In genomic region chr1:205977348-205978014, GRCh38 we compare ENCODE assay signal across 8 cellular contexts. TPM values are rescaled to one million over a fixed set of nuclear protein-coding genes. Genes with fewer than 3 reads are reported as not detected.
DNase-seq lines count a peak whose midpoint lies in the region; ATAC-seq and TF ChIP-seq lines count a peak whose summit lies in the region.

No MANE protein-coding gene starts in this region.

- peak; percentile 94 to 96 for DNase-seq in NCI-H187 (lab: John Stamatoyannopoulos, UW)
- DNase-seq in T-helper 1 cell = peak; percentile 49 to 70 (median 62)
- DNase-seq in amniotic stem cell (lab: John Stamatoyannopoulos, UW) = peak; percentile 67
- DNase-seq in right atrium auricular region (ENCODE audit: low spot score) = peak; percentile 77
- DNase-seq in retinal pigment epithelial cell (ENCODE audit: low read depth) = no peak

- TF ChIP-seq CTCF in 22Rv1 (IDR thresholded peaks at IDR 0.05) = peak; percentile 99
- peak; percentile 94 to 96 for TF ChIP-seq CTCF in right atrium auricular region (IDR thresholded peaks at IDR 0.05)
- TF ChIP-seq CTCF in retinal pigment epithelial cell (conservative IDR thresholded peaks at IDR 0.05; ENCODE audit: low read depth, low read length) = peak; percentile 96

- H3K27me3 ChIP-seq in right atrium auricular region = no peaks in the 10 kb centered on the region

- H3K27ac ChIP-seq in 22Rv1 (no peak overlapping the region), right atrium auricular region (peak overlapping the region; percentile 75 to 88)

- H3K36me3 ChIP-seq in right atrium auricular region = no peaks in the 10 kb centered on the region

- ATAC-seq in GM18502 (IDR thresholded peaks at IDR 0.05; ENCODE audit: poor library complexity, unreplicated experiment) (peak; percentile 56), HG03196 (IDR thresholded peaks at IDR 0.05; ENCODE audit: unreplicated experiment) (no peak)

- H3K4me1 ChIP-seq in right atrium auricular region = peaks cover 0 to 23% of the 10 kb centered on the region in 2 donors

- H3K9me3 ChIP-seq in right atrium auricular region = no peaks in the 10 kb centered on the region

- H3K4me3 ChIP-seq in right atrium auricular region (no peak overlapping the region), retinal pigment epithelial cell (ENCODE audit: low read length) (no peak overlapping the region)

RNA-seq across cellular contexts. Expression of gene RAB7B, which starts 25.7 kb away (rescaled TPM):
- total RNA-seq in right atrium auricular region = 1 to 10 TPM; 4.8 to 5.1 TPM

RNA-seq across cellular contexts. Expression of gene SLC26A9, which starts 34.2 kb away (rescaled TPM):
- 10 to 100 TPM; 24.4 to 35.4 TPM for total RNA-seq in right atrium auricular region

RNA-seq across cellular contexts. Expression of gene CTSE, which starts 46.2 kb away (rescaled TPM):
- 1 to 10 TPM in 1 of 2 donors, not detected in 1; 1.1 TPM for total RNA-seq in right atrium auricular region
